ENCODE assay signal across 18 cellular contexts in genomic region chr13:33014291-33014690, GRCh38. TPM values are rescaled to one million over a fixed set of nuclear protein-coding genes. Genes with fewer than 3 reads are reported as not detected.
"Had no signal": no experiment of that assay in that cellular context is flagged by ENCODE, and none has a peak within 500 bp of the region (broad histone marks: within the 10 kb centered on the region; RNA-seq: fewer than 3 reads in every experiment).

No MANE protein-coding gene starts in this region.

- H3K36me3 ChIP-seq: neutrophil, spleen had no signal

- H3K4me3 Mint-ChIP-seq: activated naive CD4-positive, alpha-beta T cell treated with anti-CD3 and anti-CD28 coated beads for 36 hours; activated naive CD8-positive, alpha-beta T cell treated with anti-CD3 and anti-CD28 coated beads, Interleukin-2, amount 50 U/mL, for 24 hours; stimulated activated naive CD8-positive, alpha-beta T cell treated with anti-CD3 and anti-CD28 coated beads, Interleukin-15, amount 100 ng/mL, for 72 hours had no signal

- H3K9me3 ChIP-seq: neutrophil, spleen, testis had no signal

- H3K27ac Mint-ChIP-seq: activated naive CD4-positive, alpha-beta T cell treated with anti-CD3 and anti-CD28 coated beads for 36 hours; activated naive CD8-positive, alpha-beta T cell treated with anti-CD3 and anti-CD28 coated beads, Interleukin-2, amount 50 U/mL, for 24 hours; activated T-helper 2 cell treated with anti-CD3 and anti-CD28 coated beads, Interferon-gamma antibody, Interleukin-2, Interleukin-4, amounts not matched to agents 10 μg/mL and 5 μg/mL and 100 μg/mL, durations not matched to agents 14 hours and 24 hours and 36 hours; naive thymus-derived CD4-positive, alpha-beta T cell; stimulated activated naive CD8-positive, alpha-beta T cell treated with anti-CD3 and anti-CD28 coated beads, Interleukin-15, amount 100 ng/mL, for 72 hours had no signal

- H3K27me3 ChIP-seq: testis had no signal

- DNase-seq: activated CD4-positive, alpha-beta T cell treated with anti-CD3 and anti-CD28 coated beads, Interleukin-2, amount 50 U/mL, for 48 hours; activated CD4-positive, CD25-positive, alpha-beta regulatory T cell treated with anti-CD3 and anti-CD28 coated beads, Interleukin-2, amount 50 U/mL, for 72 hours; activated naive CD4-positive, alpha-beta T cell treated with anti-CD3 and anti-CD28 coated beads for 36 hours; activated naive CD8-positive, alpha-beta T cell treated with anti-CD3 and anti-CD28 coated beads, Interleukin-2, amount 50 U/mL, for 24 hours; hippocampal formation; kidney glomerular epithelial cell; naive thymus-derived CD4-positive, alpha-beta T cell; spleen; stimulated activated naive CD8-positive, alpha-beta T cell treated with anti-CD3 and anti-CD28 coated beads, Interleukin-15, amount 100 ng/mL, for 72 hours; T-helper 9 cell; testis had no signal

- FAIRE-seq: colon had no signal

- ATAC-seq: activated naive CD8-positive, alpha-beta T cell treated with anti-CD3 and anti-CD28 coated beads, Interleukin-2, amount 50 U/mL, for 24 hours; esophagus mucosa; naive thymus-derived CD4-positive, alpha-beta T cell; sciatic nerve; stimulated activated naive CD8-positive, alpha-beta T cell treated with anti-CD3 and anti-CD28 coated beads, Interleukin-15, amount 100 ng/mL, for 72 hours had no signal

- H3K4me3 ChIP-seq: lung, SK-N-MC, testis had no signal

- H3K27ac ChIP-seq: neutrophil, SK-N-MC, testis had no signal

- H3K4me1 ChIP-seq: testis had no signal

RNA-seq across cellular contexts. Expression of gene KL, which starts 1.9 kb away (rescaled TPM):
- polyA plus RNA-seq: naive thymus-derived CD4-positive, alpha-beta T cell had no signal
